ENCODE assay signal across 21 cellular contexts in genomic region chr7:51325937-51326336, GRCh38. TPM values are rescaled to one million over a fixed set of nuclear protein-coding genes. Genes with fewer than 3 reads are reported as not detected.
"Had no signal": no experiment of that assay in that cellular context is flagged by ENCODE, and none has a peak within 500 bp of the region (broad histone marks: within the 10 kb centered on the region; RNA-seq: fewer than 3 reads in every experiment).

No MANE protein-coding gene starts in this region.

- H3K27me3 ChIP-seq: brain microvascular endothelial cell, tibial nerve, uterus had no signal

- H3K9me3 ChIP-seq: tibial nerve, uterus had no signal

- H3K4me3 Mint-ChIP-seq: activated naive CD8-positive, alpha-beta T cell treated with anti-CD3 and anti-CD28 coated beads, Interleukin-2, amount 10 ng/mL, durations not matched to agents 7 days and 5 days; activated T-helper 1 cell treated with anti-CD3 and anti-CD28 coated beads, Interleukin-12 subunit alpha, Interleukin-12 subunit beta, Interleukin-2, Interleukin-4 antibody, amounts not matched to agents 30 ng/mL and 10 ng/mL and 1 ng/mL, durations not matched to agents 14 hours and 24 hours and 36 hours; central memory CD8-positive, alpha-beta T cell; immature natural killer cell; naive thymus-derived CD4-positive, alpha-beta T cell; T-helper 2 cell treated with Interferon-gamma antibody and Interleukin-4, amounts not matched to agents 5 μg/mL and 100 μg/mL, for 36 hours had no signal

- ATAC-seq: naive thymus-derived CD4-positive, alpha-beta T cell had no signal

- H3K27ac Mint-ChIP-seq: activated naive CD8-positive, alpha-beta T cell treated with anti-CD3 and anti-CD28 coated beads, Interleukin-2, amount 10 ng/mL, durations not matched to agents 7 days and 5 days; activated T-helper 1 cell treated with anti-CD3 and anti-CD28 coated beads, Interleukin-12 subunit alpha, Interleukin-12 subunit beta, Interleukin-2, Interleukin-4 antibody, amounts not matched to agents 30 ng/mL and 10 ng/mL and 1 ng/mL, durations not matched to agents 14 hours and 24 hours and 36 hours; immature natural killer cell; naive thymus-derived CD4-positive, alpha-beta T cell; T-helper 2 cell treated with Interferon-gamma antibody and Interleukin-4, amounts not matched to agents 5 μg/mL and 100 μg/mL, for 36 hours had no signal

- H3K27me3 Mint-ChIP-seq: activated naive CD8-positive, alpha-beta T cell treated with anti-CD3 and anti-CD28 coated beads, Interleukin-2, amount 10 ng/mL, durations not matched to agents 7 days and 5 days; central memory CD8-positive, alpha-beta T cell had no signal

- H3K36me3 ChIP-seq: brain microvascular endothelial cell, tibial nerve, uterus had no signal

- H3K4me3 ChIP-seq: lung, skin epidermis, tibial nerve, uterus had no signal

- H3K36me3 Mint-ChIP-seq: activated naive CD8-positive, alpha-beta T cell treated with anti-CD3 and anti-CD28 coated beads, Interleukin-2, amount 10 ng/mL, durations not matched to agents 7 days and 5 days; immature natural killer cell; naive thymus-derived CD4-positive, alpha-beta T cell had no signal

- H3K9me3 Mint-ChIP-seq: activated naive CD8-positive, alpha-beta T cell treated with anti-CD3 and anti-CD28 coated beads, Interleukin-2, amount 10 ng/mL, durations not matched to agents 7 days and 5 days; activated T-helper 1 cell treated with anti-CD3 and anti-CD28 coated beads, Interleukin-12 subunit alpha, Interleukin-12 subunit beta, Interleukin-2, Interleukin-4 antibody, amounts not matched to agents 30 ng/mL and 10 ng/mL and 1 ng/mL, durations not matched to agents 14 hours and 24 hours and 36 hours; central memory CD8-positive, alpha-beta T cell; immature natural killer cell; naive thymus-derived CD4-positive, alpha-beta T cell; T-helper 2 cell treated with Interferon-gamma antibody and Interleukin-4, amounts not matched to agents 5 μg/mL and 100 μg/mL, for 36 hours had no signal

- H3K4me1 ChIP-seq: tibial nerve, uterus had no signal

- DNase-seq: activated CD4-positive, alpha-beta T cell treated with anti-CD3 and anti-CD28 coated beads, Interleukin-2, amount 50 U/mL, for 1 hour; activated CD8-positive, alpha-beta memory T cell treated with anti-CD3 and anti-CD28 coated beads for 24 hours; activated naive CD4-positive, alpha-beta T cell; activated naive CD8-positive, alpha-beta T cell treated with anti-CD3 and anti-CD28 coated beads, Interleukin-2, amount 10 ng/mL, durations not matched to agents 7 days and 5 days; anterior cingulate cortex; brain microvascular endothelial cell; cortex of kidney; effector memory CD4-positive, alpha-beta T cell; foreskin melanocyte; immature natural killer cell; left cardiac atrium; naive thymus-derived CD4-positive, alpha-beta T cell; stimulated activated CD4-positive, alpha-beta T cell treated with anti-CD3 and anti-CD28 coated beads, Interleukin-4, amount 100 ng/mL, for 24 hours; stimulated activated naive CD4-positive, alpha-beta T cell; uterus had no signal

- H3K4me1 Mint-ChIP-seq: activated naive CD8-positive, alpha-beta T cell treated with anti-CD3 and anti-CD28 coated beads, Interleukin-2, amount 10 ng/mL, durations not matched to agents 7 days and 5 days; central memory CD8-positive, alpha-beta T cell; immature natural killer cell; naive thymus-derived CD4-positive, alpha-beta T cell had no signal

- H3K27ac ChIP-seq: brain microvascular endothelial cell, tibial nerve, uterus had no signal

RNA-seq across cellular contexts. Expression of gene COBL, which starts 9.3 kb away (rescaled TPM):
- total RNA-seq: activated naive CD8-positive, alpha-beta T cell treated with anti-CD3 and anti-CD28 coated beads, Interleukin-2, amount 10 ng/mL, durations not matched to agents 7 days and 5 days; activated T-helper 1 cell treated with anti-CD3 and anti-CD28 coated beads, Interleukin-12 subunit alpha, Interleukin-12 subunit beta, Interleukin-2, Interleukin-4 antibody, amounts not matched to agents 30 ng/mL and 10 ng/mL and 1 ng/mL, durations not matched to agents 14 hours and 24 hours and 36 hours had no signal
- polyA plus RNA-seq: immature natural killer cell; naive thymus-derived CD4-positive, alpha-beta T cell had no signal
